10 cellular contexts compared by ENCODE assay signal in genomic region chr15:79872358-79873017, GRCh38. TPM values are rescaled to one million over a fixed set of nuclear protein-coding genes. Genes with fewer than 3 reads are reported as not detected.
DNase-seq lines count a peak whose midpoint lies in the region; ATAC-seq and TF ChIP-seq lines count a peak whose summit lies in the region.
"Had no signal": no experiment of that assay in that cellular context is flagged by ENCODE, and none has a peak within 500 bp of the region (broad histone marks: within the 10 kb centered on the region; RNA-seq: fewer than 3 reads in every experiment).

No MANE protein-coding gene starts in this region.

- no peaks in the 10 kb centered on the region for H3K27me3 ChIP-seq in CD4-positive, alpha-beta T cell (ENCODE audit: control insufficient read depth, insufficient read depth, low read length)
- no peaks in the 10 kb centered on the region for H3K27me3 ChIP-seq in right lobe of liver

- no peak for TF ChIP-seq CTCF in CD4-positive, alpha-beta T cell (IDR thresholded peaks at IDR 0.05)
- no peak for TF ChIP-seq CTCF in activated CD8-positive, alpha-beta T cell treated with anti-CD3 and anti-CD28 coated beads for 36 hours (IDR thresholded peaks at IDR 0.05)
- TF ChIP-seq CTCF in right lobe of liver (IDR thresholded peaks at IDR 0.05), result no peak

- H3K4me3 Mint-ChIP-seq in CD4-positive, alpha-beta T cell, result peak overlapping the region; percentile 16
- no peak overlapping the region for H3K4me3 Mint-ChIP-seq in activated CD8-positive, alpha-beta T cell treated with anti-CD3 and anti-CD28 coated beads for 36 hours
- H3K4me3 Mint-ChIP-seq: activated B cell treated with CpG ODN at 0.5 μM for 24 hours had no signal

- 43% methylated on average over 5 of the region's 8 CpGs for WGBS in right lobe of liver (ENCODE audit: insufficient coverage, low coverage, low lambda C conversion rate, missing lambda C conversion rate)

- H3K4me1 ChIP-seq in right lobe of liver, result peaks cover 0 to 37% (median 3%) of the 10 kb centered on the region in 4 donors

- no peak overlapping the region for H3K27ac ChIP-seq in CD4-positive, alpha-beta T cell (ENCODE audit: low read depth, low read length)
- peak overlapping the region in 1 of 3 donors; percentile 20 for H3K27ac ChIP-seq in right lobe of liver

- peaks cover 0 to 27% (median 7%) of the 10 kb centered on the region in 4 donors for H3K36me3 ChIP-seq in right lobe of liver

- ATAC-seq in CD4-positive, alpha-beta T cell (ENCODE audit: poor library complexity), result peak; percentile 87
- ATAC-seq in activated CD8-positive, alpha-beta T cell treated with anti-CD3 and anti-CD28 coated beads for 36 hours, result peak; percentile 74
- peak; percentile 21 to 44 (median 36) for ATAC-seq in right lobe of liver
- no peak for ATAC-seq in GM21360 (IDR thresholded peaks at IDR 0.05; ENCODE audit: unreplicated experiment)

- CTCF ChIA-PET in CD4-positive, alpha-beta T cell (lab: Charles Lee), result no interaction called here
- CTCF ChIA-PET in activated CD8-positive, alpha-beta T cell treated with anti-CD3 and anti-CD28 coated beads for 36 hours (lab: Charles Lee), result no interaction called here

- peaks cover 30% of the 10 kb centered on the region for H3K4me1 Mint-ChIP-seq in CD4-positive, alpha-beta T cell (ENCODE audit: low read depth)
- H3K4me1 Mint-ChIP-seq in activated CD8-positive, alpha-beta T cell treated with anti-CD3 and anti-CD28 coated beads for 36 hours (ENCODE audit: low read depth), result peaks cover 24% of the 10 kb centered on the region

- H3K9me3 ChIP-seq in CD4-positive, alpha-beta T cell (ENCODE audit: control insufficient read depth, low read length), result peaks cover 32% of the 10 kb centered on the region
- no peaks in the 10 kb centered on the region for H3K9me3 ChIP-seq in right lobe of liver

- H3K36me3 Mint-ChIP-seq in CD4-positive, alpha-beta T cell (ENCODE audit: low read depth), result peaks cover 94% of the 10 kb centered on the region
- H3K36me3 Mint-ChIP-seq in activated CD8-positive, alpha-beta T cell treated with anti-CD3 and anti-CD28 coated beads for 36 hours (ENCODE audit: low read depth), result peaks cover 70% of the 10 kb centered on the region

- peak overlapping the region; percentile 84 for H3K27ac Mint-ChIP-seq in CD4-positive, alpha-beta T cell
- peak overlapping the region; percentile 59 for H3K27ac Mint-ChIP-seq in activated CD8-positive, alpha-beta T cell treated with anti-CD3 and anti-CD28 coated beads for 36 hours
- H3K27ac Mint-ChIP-seq: activated B cell treated with CpG ODN at 0.5 μM for 24 hours had no signal

- POLR2A ChIA-PET in CD4-positive, alpha-beta T cell (lab: Charles Lee), result interaction anchor here (1.1 kb wide), 1 partner anchor 51 kb away, joined by 5 read pairs; no protein-coding TSS in a partner anchor
- POLR2A ChIA-PET in activated CD8-positive, alpha-beta T cell treated with anti-CD3 and anti-CD28 coated beads for 36 hours (lab: Charles Lee), result no interaction called here

- peaks cover 13% of the 10 kb centered on the region for H3K9me3 Mint-ChIP-seq in CD4-positive, alpha-beta T cell
- H3K9me3 Mint-ChIP-seq in activated CD8-positive, alpha-beta T cell treated with anti-CD3 and anti-CD28 coated beads for 36 hours, result peaks cover 28% of the 10 kb centered on the region

- peak in 5 of 10 experiments; percentile 3 to 62 (median 11) for DNase-seq in CD4-positive, alpha-beta T cell
- DNase-seq in KBM-7, result peak; percentile 81
- DNase-seq in activated CD8-positive, alpha-beta T cell treated with anti-CD3 and anti-CD28 coated beads for 36 hours, result peak; percentile 63
- DNase-seq in right lobe of liver, result no peak
- no peak for DNase-seq in retina
- no peak for DNase-seq in NCI-H1092 (lab: John Stamatoyannopoulos, UW)
- DNase-seq in NK-92 treated with Interleukin-12 subunit alpha and Interleukin-12 subunit beta, amount 100 ng/mL, for 24 hours (lab: John Stamatoyannopoulos, UW), result no peak
- DNase-seq: activated B cell treated with CpG ODN at 0.5 μM for 24 hours; stimulated activated CD4-positive, alpha-beta T cell treated with anti-CD3 and anti-CD28 coated beads, Interleukin-2, amount 100 ng/mL, for 24 hours had no signal

- H3K27me3 Mint-ChIP-seq in CD4-positive, alpha-beta T cell, result no peaks in the 10 kb centered on the region
- H3K27me3 Mint-ChIP-seq in activated CD8-positive, alpha-beta T cell treated with anti-CD3 and anti-CD28 coated beads for 36 hours, result no peaks in the 10 kb centered on the region
- H3K27me3 Mint-ChIP-seq: activated B cell treated with CpG ODN at 0.5 μM for 24 hours had no signal

- no peak overlapping the region for H3K4me3 ChIP-seq in right lobe of liver

- no peak for TF ChIP-seq POLR2A in right lobe of liver (IDR thresholded peaks at IDR 0.05)

- in situ Hi-C loops in KBM-7 (cut with MboI; ENCODE audit: low pct_unique_long_range_greater_than_20kb, low sequenced_read_pairs), result no loop called here

- intact Hi-C loops in CD4-positive, alpha-beta T cell (cut with DNase I, micrococcal nuclease), result no loop called here
- intact Hi-C loops in activated CD8-positive, alpha-beta T cell treated with anti-CD3 and anti-CD28 coated beads for 36 hours (cut with micrococcal nuclease), result no loop called here
- intact Hi-C loops in right lobe of liver (cut with DNase I), result no loop called here

RNA-seq across cellular contexts. Expression of gene MTHFS, which starts 24.3 kb away (rescaled TPM):
- 1 to 10 TPM; 9.1 to 9.8 TPM for total RNA-seq in CD4-positive, alpha-beta T cell
- 10 to 100 TPM; 27.3 to 28.4 TPM for total RNA-seq in activated CD8-positive, alpha-beta T cell treated with anti-CD3 and anti-CD28 coated beads for 36 hours
- 100 to 1,000 TPM in 5 of 6 experiments, 10 to 100 TPM in 1; 82.7 to 186 (median 158) TPM for total RNA-seq in right lobe of liver

Comparison
In these comparisons a context has a peak if more than half of its experiments do, and no peak if none do; other contexts are left out.
1. DNase-seq: peak in KBM-7 (single experiment) and activated CD8-positive, alpha-beta T cell treated with anti-CD3 and anti-CD28 coated beads for 36 hours (single experiment); none in right lobe of liver (0 of 3), retina (single experiment), NCI-H1092 (single experiment) and NK-92 treated with Interleukin-12 subunit alpha and Interleukin-12 subunit beta, amount 100 ng/mL, for 24 hours (single experiment).